ENCODE assay signal across 16 cellular contexts in genomic region chr19:35433448-35433847, GRCh38. TPM values are rescaled to one million over a fixed set of nuclear protein-coding genes. Genes with fewer than 3 reads are reported as not detected.
"Had no signal": no experiment of that assay in that cellular context is flagged by ENCODE, and none has a peak within 500 bp of the region (broad histone marks: within the 10 kb centered on the region; RNA-seq: fewer than 3 reads in every experiment).

No MANE protein-coding gene starts in this region.

- DNase-seq: activated CD4-positive, alpha-beta T cell treated with anti-CD3 and anti-CD28 coated beads, Interleukin-2, amount 10 ng/mL, durations not matched to agents 7 days and 5 days; activated CD4-positive, CD25-positive, alpha-beta regulatory T cell; activated CD8-positive, alpha-beta memory T cell treated with anti-CD3 and anti-CD28 coated beads for 24 hours; brain microvascular endothelial cell; heart right ventricle; left colon; naive B cell; stimulated activated CD4-positive, alpha-beta T cell treated with anti-CD3 and anti-CD28 coated beads, Interleukin-2, amount 100 ng/mL, for 48 hours; stimulated activated naive CD4-positive, alpha-beta T cell; T-helper 2 cell; trophoblast cell had no signal

- H3K4me3 Mint-ChIP-seq: activated CD4-positive, alpha-beta T cell treated with anti-CD3 and anti-CD28 coated beads, Interleukin-2, amount 10 ng/mL, durations not matched to agents 7 days and 5 days; central memory CD8-positive, alpha-beta T cell had no signal

- H3K27ac Mint-ChIP-seq: activated CD4-positive, alpha-beta T cell treated with anti-CD3 and anti-CD28 coated beads, Interleukin-2, amount 10 ng/mL, durations not matched to agents 7 days and 5 days; naive B cell had no signal

- H3K36me3 ChIP-seq: brain microvascular endothelial cell, heart right ventricle had no signal

- ATAC-seq: heart right ventricle, left colon, SK-N-SH treated with all-trans-retinoic acid at 6 μM for 48 hours had no signal

- H3K4me3 ChIP-seq: heart right ventricle, lung had no signal

- H3K27ac ChIP-seq: brain microvascular endothelial cell, epithelial cell of prostate had no signal

- FAIRE-seq: frontal cortex had no signal

- H3K27me3 ChIP-seq: heart right ventricle had no signal

RNA-seq across cellular contexts. Expression of gene FFAR2, which starts 14.6 kb away (rescaled TPM):
- total RNA-seq: activated CD4-positive, alpha-beta T cell treated with anti-CD3 and anti-CD28 coated beads, Interleukin-2, amount 10 ng/mL, durations not matched to agents 7 days and 5 days had no signal

RNA-seq across cellular contexts. Expression of gene KRTDAP, which starts 56.8 kb away (rescaled TPM):
- total RNA-seq: activated CD4-positive, alpha-beta T cell treated with anti-CD3 and anti-CD28 coated beads, Interleukin-2, amount 10 ng/mL, durations not matched to agents 7 days and 5 days; frontal cortex; heart right ventricle; left colon; lung had no signal
